Comparison of ENCODE assay signal across 28 cellular contexts in genomic region chr17:2371183-2372130, GRCh38.
"Had no signal": no experiment of that assay in that cellular context is flagged by ENCODE, and none has a peak within 500 bp of the region (broad histone marks: within the 10 kb centered on the region; RNA-seq: fewer than 3 reads in every experiment).

No MANE protein-coding gene starts in this region.

- H3K27ac Mint-ChIP-seq: activated CD4-positive, alpha-beta T cell treated with anti-CD3 and anti-CD28 coated beads, Interleukin-2, amount 10 ng/mL, durations not matched to agents 24 days and 14 days; activated CD8-positive, alpha-beta T cell treated with anti-CD3 and anti-CD28 coated beads for 36 hours; activated naive CD8-positive, alpha-beta T cell treated with anti-CD3 and anti-CD28 coated beads for 36 hours; activated T-cell treated with anti-CD3 and anti-CD28 coated beads, Interleukin-2, amount 50 U/mL, for 72 hours; activated T-helper 17 cell treated with anti-CD3 and anti-CD28 coated beads, Interleukin-2, amount 50 U/mL, for 72 hours had no signal

- ATAC-seq: activated CD8-positive, alpha-beta T cell treated with anti-CD3 and anti-CD28 coated beads for 36 hours; activated T-cell treated with anti-CD3 and anti-CD28 coated beads, Interleukin-2, amount 50 U/mL, for 72 hours; activated T-helper 17 cell treated with anti-CD3 and anti-CD28 coated beads, Interleukin-2, amount 50 U/mL, for 72 hours had no signal

- H3K4me3 ChIP-seq: ascending aorta, breast epithelium, MG63 had no signal

- H3K27me3 Mint-ChIP-seq: activated CD4-positive, alpha-beta T cell treated with anti-CD3 and anti-CD28 coated beads, Interleukin-2, amount 10 ng/mL, durations not matched to agents 24 days and 14 days; activated CD8-positive, alpha-beta T cell treated with anti-CD3 and anti-CD28 coated beads for 36 hours; activated naive CD8-positive, alpha-beta T cell treated with anti-CD3 and anti-CD28 coated beads for 36 hours; activated T-helper 17 cell treated with anti-CD3 and anti-CD28 coated beads, Interleukin-2, amount 50 U/mL, for 72 hours had no signal

- H3K36me3 ChIP-seq: breast epithelium, MG63 had no signal

- H3K9me3 ChIP-seq: ascending aorta, breast epithelium, MG63 had no signal

- H3K27ac ChIP-seq: ascending aorta, WERI-Rb-1 had no signal

- H3K4me3 Mint-ChIP-seq: activated CD4-positive, alpha-beta T cell treated with anti-CD3 and anti-CD28 coated beads, Interleukin-2, amount 10 ng/mL, durations not matched to agents 24 days and 14 days; activated CD8-positive, alpha-beta T cell treated with anti-CD3 and anti-CD28 coated beads for 36 hours; activated naive CD8-positive, alpha-beta T cell treated with anti-CD3 and anti-CD28 coated beads for 36 hours; activated T-cell treated with anti-CD3 and anti-CD28 coated beads, Interleukin-2, amount 50 U/mL, for 72 hours; activated T-helper 17 cell treated with anti-CD3 and anti-CD28 coated beads, Interleukin-2, amount 50 U/mL, for 72 hours had no signal

- H3K9me3 Mint-ChIP-seq: activated CD4-positive, alpha-beta T cell treated with anti-CD3 and anti-CD28 coated beads, Interleukin-2, amount 10 ng/mL, durations not matched to agents 24 days and 14 days; activated CD8-positive, alpha-beta T cell treated with anti-CD3 and anti-CD28 coated beads for 36 hours; activated naive CD8-positive, alpha-beta T cell treated with anti-CD3 and anti-CD28 coated beads for 36 hours; activated T-cell treated with anti-CD3 and anti-CD28 coated beads, Interleukin-2, amount 50 U/mL, for 72 hours; activated T-helper 17 cell treated with anti-CD3 and anti-CD28 coated beads, Interleukin-2, amount 50 U/mL, for 72 hours had no signal

- H3K36me3 Mint-ChIP-seq: activated naive CD8-positive, alpha-beta T cell treated with anti-CD3 and anti-CD28 coated beads for 36 hours had no signal

- DNase-seq: activated CD4-positive, alpha-beta T cell treated with anti-CD3 and anti-CD28 coated beads, Interleukin-2, amount 10 ng/mL, durations not matched to agents 24 days and 14 days; activated CD4-positive, alpha-beta T cell treated with anti-CD3 and anti-CD28 coated beads, Interleukin-2, amount 50 U/mL, for 4 hours; activated CD8-positive, alpha-beta T cell treated with anti-CD3 and anti-CD28 coated beads for 36 hours; activated effector memory CD4-positive, alpha-beta T cell treated with anti-CD3 and anti-CD28 coated beads, Interleukin-2, amount 50 U/mL, for 16 hours; activated naive CD4-positive, alpha-beta T cell treated with Interleukin-2 at 50 U/mL for 16 hours; activated naive CD8-positive, alpha-beta T cell treated with anti-CD3 and anti-CD28 coated beads for 36 hours; activated T-cell treated with anti-CD3 and anti-CD28 coated beads, Interleukin-2, amount 50 U/mL, for 1 hour; activated T-cell treated with anti-CD3 and anti-CD28 coated beads, Interleukin-2, amount 50 U/mL, for 72 hours; amygdala; Kasumi-1; KG1; MG63; NCI-H1048; NCI-H1105 treated with DMSO at 0.1 percent for 48 hours; NCI-H1436; NCI-H1694; NCI-H1930; NCI-H2081 treated with DMSO at 0.1 percent for 48 hours; NCI-H226; NCI-H446 treated with DMSO at 0.1 percent for 48 hours; NCI-H524; NCI-H69; SIG-M5; T1000; WERI-Rb-1 had no signal

- H3K4me1 Mint-ChIP-seq: activated CD4-positive, alpha-beta T cell treated with anti-CD3 and anti-CD28 coated beads, Interleukin-2, amount 10 ng/mL, durations not matched to agents 24 days and 14 days; activated naive CD8-positive, alpha-beta T cell treated with anti-CD3 and anti-CD28 coated beads for 36 hours; activated T-helper 17 cell treated with anti-CD3 and anti-CD28 coated beads, Interleukin-2, amount 50 U/mL, for 72 hours had no signal

- H3K27me3 ChIP-seq: ascending aorta, breast epithelium, MG63 had no signal

- H3K4me1 ChIP-seq: ascending aorta had no signal
